Comparison of ENCODE assay signal across 1 cellular context in the genomic region with DNA sequence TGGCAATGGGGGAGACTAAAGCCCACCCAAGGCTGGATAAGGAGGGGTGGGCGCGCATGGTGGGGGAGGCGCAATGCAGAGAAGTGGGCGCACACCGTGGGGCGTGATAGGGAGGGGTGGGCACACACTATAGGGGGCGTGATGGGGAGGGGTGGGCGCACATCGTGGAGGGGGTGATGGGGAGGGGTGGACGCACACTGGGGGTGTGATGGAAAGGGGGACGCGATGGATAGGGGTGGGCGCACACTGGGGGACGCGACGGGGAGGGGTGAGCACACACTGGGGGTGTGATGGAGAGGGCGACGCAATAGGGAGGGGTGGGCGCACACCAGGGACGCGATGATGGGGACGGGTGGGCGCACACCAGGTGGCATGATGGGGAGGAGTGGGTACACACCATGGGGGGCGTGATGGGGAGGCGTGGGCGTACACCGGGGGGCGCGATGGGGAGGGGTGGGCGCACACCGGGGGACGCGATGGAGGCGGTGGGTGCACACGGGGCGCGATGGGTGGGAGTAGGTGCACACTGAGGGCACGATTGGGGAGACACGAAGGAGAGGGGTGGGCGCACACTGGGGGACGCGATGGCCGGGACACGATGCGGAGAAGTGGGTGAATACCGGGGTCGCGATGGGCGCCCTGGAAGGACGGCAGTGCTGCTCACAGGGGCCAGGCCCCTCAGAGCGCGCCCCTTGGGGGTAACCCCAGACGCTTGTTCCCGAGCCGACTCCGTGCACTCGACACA.
TF ChIP-seq lines count a peak whose summit lies in the region.

No MANE protein-coding gene starts in this region.

TF ChIP-seq in H1, 55 proteins besides CTCF, POLR2A, EP300 and RAD21:
- no peak for TF ChIP-seq RNF2 (IDR thresholded peaks at IDR 0.05; ENCODE audit: borderline replicate concordance, low read depth, low read length, missing control alignments, poor library complexity, severe bottlenecking)
- no peak for TF ChIP-seq SIN3A (conservative IDR thresholded peaks at IDR 0.05 in 1 of 2, IDR thresholded peaks at IDR 0.05 in 1 of 2; ENCODE audit: low read depth in 1 of 2, low read length in 2 of 2)
- no peak for TF ChIP-seq NRF1 (IDR thresholded peaks at IDR 0.05; ENCODE audit: low read depth, low read length)
- no peak for TF ChIP-seq EZH2 (IDR thresholded peaks at IDR 0.05; ENCODE audit: low read depth, low read length, severe bottlenecking)
- TF ChIP-seq SIX5 (IDR thresholded peaks at IDR 0.05; ENCODE audit: low read depth, low read length) = no peak
- TF ChIP-seq KDM1A (IDR thresholded peaks at IDR 0.05; ENCODE audit: borderline replicate concordance, low read length) = no peak
- TF ChIP-seq BRCA1 (IDR thresholded peaks at IDR 0.05; ENCODE audit: low read depth, low read length) = no peak
- no peak for TF ChIP-seq ZNF274 (IDR thresholded peaks at IDR 0.05; ENCODE audit: borderline replicate concordance, extremely low read depth, low read length)
- TF ChIP-seq, protein P1, sequence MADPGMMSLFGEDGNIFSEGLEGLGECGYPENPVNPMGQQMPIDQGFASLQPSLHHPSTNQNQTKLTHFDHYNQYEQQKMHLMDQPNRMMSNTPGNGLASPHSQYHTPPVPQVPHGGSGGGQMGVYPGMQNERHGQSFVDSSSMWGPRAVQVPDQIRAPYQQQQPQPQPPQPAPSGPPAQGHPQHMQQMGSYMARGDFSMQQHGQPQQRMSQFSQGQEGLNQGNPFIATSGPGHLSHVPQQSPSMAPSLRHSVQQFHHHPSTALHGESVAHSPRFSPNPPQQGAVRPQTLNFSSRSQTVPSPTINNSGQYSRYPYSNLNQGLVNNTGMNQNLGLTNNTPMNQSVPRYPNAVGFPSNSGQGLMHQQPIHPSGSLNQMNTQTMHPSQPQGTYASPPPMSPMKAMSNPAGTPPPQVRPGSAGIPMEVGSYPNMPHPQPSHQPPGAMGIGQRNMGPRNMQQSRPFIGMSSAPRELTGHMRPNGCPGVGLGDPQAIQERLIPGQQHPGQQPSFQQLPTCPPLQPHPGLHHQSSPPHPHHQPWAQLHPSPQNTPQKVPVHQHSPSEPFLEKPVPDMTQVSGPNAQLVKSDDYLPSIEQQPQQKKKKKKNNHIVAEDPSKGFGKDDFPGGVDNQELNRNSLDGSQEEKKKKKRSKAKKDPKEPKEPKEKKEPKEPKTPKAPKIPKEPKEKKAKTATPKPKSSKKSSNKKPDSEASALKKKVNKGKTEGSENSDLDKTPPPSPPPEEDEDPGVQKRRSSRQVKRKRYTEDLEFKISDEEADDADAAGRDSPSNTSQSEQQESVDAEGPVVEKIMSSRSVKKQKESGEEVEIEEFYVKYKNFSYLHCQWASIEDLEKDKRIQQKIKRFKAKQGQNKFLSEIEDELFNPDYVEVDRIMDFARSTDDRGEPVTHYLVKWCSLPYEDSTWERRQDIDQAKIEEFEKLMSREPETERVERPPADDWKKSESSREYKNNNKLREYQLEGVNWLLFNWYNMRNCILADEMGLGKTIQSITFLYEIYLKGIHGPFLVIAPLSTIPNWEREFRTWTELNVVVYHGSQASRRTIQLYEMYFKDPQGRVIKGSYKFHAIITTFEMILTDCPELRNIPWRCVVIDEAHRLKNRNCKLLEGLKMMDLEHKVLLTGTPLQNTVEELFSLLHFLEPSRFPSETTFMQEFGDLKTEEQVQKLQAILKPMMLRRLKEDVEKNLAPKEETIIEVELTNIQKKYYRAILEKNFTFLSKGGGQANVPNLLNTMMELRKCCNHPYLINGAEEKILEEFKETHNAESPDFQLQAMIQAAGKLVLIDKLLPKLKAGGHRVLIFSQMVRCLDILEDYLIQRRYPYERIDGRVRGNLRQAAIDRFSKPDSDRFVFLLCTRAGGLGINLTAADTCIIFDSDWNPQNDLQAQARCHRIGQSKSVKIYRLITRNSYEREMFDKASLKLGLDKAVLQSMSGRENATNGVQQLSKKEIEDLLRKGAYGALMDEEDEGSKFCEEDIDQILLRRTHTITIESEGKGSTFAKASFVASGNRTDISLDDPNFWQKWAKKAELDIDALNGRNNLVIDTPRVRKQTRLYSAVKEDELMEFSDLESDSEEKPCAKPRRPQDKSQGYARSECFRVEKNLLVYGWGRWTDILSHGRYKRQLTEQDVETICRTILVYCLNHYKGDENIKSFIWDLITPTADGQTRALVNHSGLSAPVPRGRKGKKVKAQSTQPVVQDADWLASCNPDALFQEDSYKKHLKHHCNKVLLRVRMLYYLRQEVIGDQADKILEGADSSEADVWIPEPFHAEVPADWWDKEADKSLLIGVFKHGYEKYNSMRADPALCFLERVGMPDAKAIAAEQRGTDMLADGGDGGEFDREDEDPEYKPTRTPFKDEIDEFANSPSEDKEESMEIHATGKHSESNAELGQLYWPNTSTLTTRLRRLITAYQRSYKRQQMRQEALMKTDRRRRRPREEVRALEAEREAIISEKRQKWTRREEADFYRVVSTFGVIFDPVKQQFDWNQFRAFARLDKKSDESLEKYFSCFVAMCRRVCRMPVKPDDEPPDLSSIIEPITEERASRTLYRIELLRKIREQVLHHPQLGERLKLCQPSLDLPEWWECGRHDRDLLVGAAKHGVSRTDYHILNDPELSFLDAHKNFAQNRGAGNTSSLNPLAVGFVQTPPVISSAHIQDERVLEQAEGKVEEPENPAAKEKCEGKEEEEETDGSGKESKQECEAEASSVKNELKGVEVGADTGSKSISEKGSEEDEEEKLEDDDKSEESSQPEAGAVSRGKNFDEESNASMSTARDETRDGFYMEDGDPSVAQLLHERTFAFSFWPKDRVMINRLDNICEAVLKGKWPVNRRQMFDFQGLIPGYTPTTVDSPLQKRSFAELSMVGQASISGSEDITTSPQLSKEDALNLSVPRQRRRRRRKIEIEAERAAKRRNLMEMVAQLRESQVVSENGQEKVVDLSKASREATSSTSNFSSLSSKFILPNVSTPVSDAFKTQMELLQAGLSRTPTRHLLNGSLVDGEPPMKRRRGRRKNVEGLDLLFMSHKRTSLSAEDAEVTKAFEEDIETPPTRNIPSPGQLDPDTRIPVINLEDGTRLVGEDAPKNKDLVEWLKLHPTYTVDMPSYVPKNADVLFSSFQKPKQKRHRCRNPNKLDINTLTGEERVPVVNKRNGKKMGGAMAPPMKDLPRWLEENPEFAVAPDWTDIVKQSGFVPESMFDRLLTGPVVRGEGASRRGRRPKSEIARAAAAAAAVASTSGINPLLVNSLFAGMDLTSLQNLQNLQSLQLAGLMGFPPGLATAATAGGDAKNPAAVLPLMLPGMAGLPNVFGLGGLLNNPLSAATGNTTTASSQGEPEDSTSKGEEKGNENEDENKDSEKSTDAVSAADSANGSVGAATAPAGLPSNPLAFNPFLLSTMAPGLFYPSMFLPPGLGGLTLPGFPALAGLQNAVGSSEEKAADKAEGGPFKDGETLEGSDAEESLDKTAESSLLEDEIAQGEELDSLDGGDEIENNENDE (IDR thresholded peaks at IDR 0.05; ENCODE audit: insufficient replicate concordance, low read length) = no peak
- TF ChIP-seq TCF12 (IDR thresholded peaks at IDR 0.05; ENCODE audit: low read depth, low read length) = no peak
- TF ChIP-seq ASH2L (IDR thresholded peaks at IDR 0.05; ENCODE audit: low read length) = no peak
- no peak for TF ChIP-seq TAF7 (optimal IDR thresholded peaks at IDR 0.05; ENCODE audit: borderline replicate concordance, low read depth, low read length)
- TF ChIP-seq YY1 (IDR thresholded peaks at IDR 0.05; ENCODE audit: low read depth, low read length) = no peak
- no peak for TF ChIP-seq GTF2F1 (IDR thresholded peaks at IDR 0.05; ENCODE audit: borderline replicate concordance, low read depth, low read length)
- TF ChIP-seq TBP (IDR thresholded peaks at IDR 0.05; ENCODE audit: low read depth, low read length) = no peak
- TF ChIP-seq SIRT6 (IDR thresholded peaks at IDR 0.05; ENCODE audit: low read length) = no peak
- no peak for TF ChIP-seq GABPA (IDR thresholded peaks at IDR 0.05; ENCODE audit: borderline replicate concordance, insufficient read depth, low read length)
